In the genomic region with DNA sequence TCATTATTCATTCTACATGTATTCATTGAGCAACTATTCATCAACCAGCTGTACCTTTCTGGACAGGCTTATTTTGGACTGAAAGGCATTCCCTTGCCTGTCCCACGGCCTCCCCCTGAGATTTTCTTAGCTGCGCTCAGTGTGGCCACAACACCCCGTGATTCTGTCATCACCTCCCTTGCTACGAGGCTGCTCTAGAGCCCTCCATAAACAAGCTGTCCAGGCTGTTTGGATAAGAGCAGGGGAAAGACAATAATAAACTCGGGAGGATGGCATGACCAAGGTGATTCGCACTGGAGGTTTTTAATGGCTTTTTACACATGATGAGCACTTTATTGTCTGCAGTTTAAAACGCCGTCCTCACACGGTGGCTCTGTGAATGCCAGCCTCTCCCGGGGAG, we compare ENCODE assay signal across 28 cellular contexts.
A peak's percentile ranks its signal among the peaks of the same experiment; 100 is the strongest.
DNase-seq lines count a peak whose midpoint lies in the region; ATAC-seq and TF ChIP-seq lines count a peak whose summit lies in the region.
"Had no signal": no experiment of that assay in that cellular context is flagged by ENCODE, and none has a peak within 500 bp of the region (broad histone marks: within the 10 kb centered on the region; RNA-seq: fewer than 3 reads in every experiment).

No MANE protein-coding gene starts in this region.

- DNase-seq in Daoy (ENCODE audit: low read depth) (peak; percentile 39), WTC11 (ENCODE audit: low spot score) (no peak), heart right ventricle (no peak), neural progenitor cell (ENCODE audit: low spot score) (no peak), substantia nigra (lab: John Stamatoyannopoulos, UW) (no peak), DMS53 treated with DMSO at 0.1 percent for 48 hours (lab: John Stamatoyannopoulos, UW; ENCODE audit: unreplicated experiment) (no peak)
- DNase-seq: activated CD4-positive, alpha-beta T cell treated with anti-CD3 and anti-CD28 coated beads for 36 hours; activated CD8-positive, alpha-beta T cell treated with anti-CD3 and anti-CD28 coated beads, Interleukin-2, amount 10 ng/mL, durations not matched to agents 7 days and 5 days; amygdala; CD4-positive, alpha-beta T cell; effector CD4-positive, alpha-beta T cell; lower lobe of right lung; MM.1S; mucosa of descending colon; natural killer cell; NCI-H2029; NCI-H524 treated with DMSO at 0.1 percent for 48 hours; PC-9; SHP77 treated with DMSO at 0.1 percent for 48 hours; stimulated activated CD4-positive, alpha-beta T cell treated with anti-CD3 and anti-CD28 coated beads, Interleukin-1b, Interleukin-23, amount 100 ng/mL, for 48 hours had no signal

- H2AFZ ChIP-seq in neural progenitor cell (replicated peaks): no peak overlapping the region
- H2AFZ ChIP-seq: PC-9 had no signal

- H3K4me2 ChIP-seq in neural progenitor cell: peak overlapping the region; percentile 34
- H3K4me2 ChIP-seq: PC-9 had no signal

- H3K4me1 ChIP-seq in heart right ventricle (peaks cover 5 to 73% (median 30%) of the 10 kb centered on the region in 9 donors), neural progenitor cell (peaks cover 30% of the 10 kb centered on the region)
- H3K4me1 ChIP-seq: HAP-1 had no signal

- TF ChIP-seq CTCF in WTC11 (IDR thresholded peaks at IDR 0.05) (no peak), heart right ventricle (IDR thresholded peaks at IDR 0.05) (no peak), neural progenitor cell (IDR thresholded peaks at IDR 0.05) (no peak)

- H3K79me2 ChIP-seq in neural progenitor cell (ENCODE audit: low read depth): peaks cover 100% of the 10 kb centered on the region

- no peak overlapping the region for H3K9ac ChIP-seq in neural progenitor cell

- peaks cover 53% of the 10 kb centered on the region for H4K20me1 ChIP-seq in neural progenitor cell (ENCODE audit: low read depth)

- H3K27me3 Mint-ChIP-seq in WTC11 (ENCODE audit: low read depth): no peaks in the 10 kb centered on the region
- H3K27me3 Mint-ChIP-seq in neural progenitor cell (ENCODE audit: insufficient read depth, low read depth): peaks cover 8% of the 10 kb centered on the region
- H3K27me3 Mint-ChIP-seq: activated CD4-positive, alpha-beta T cell treated with anti-CD3 and anti-CD28 coated beads for 36 hours; stimulated activated naive CD8-positive, alpha-beta T cell treated with anti-CD3 and anti-CD28 coated beads, Interleukin-15, Interleukin-2, amounts not matched to agents 100 ng/mL and 50 ng/mL, for 24 hours had no signal

- H3K9me3 ChIP-seq in heart right ventricle: no peaks in the 10 kb centered on the region
- no peaks in the 10 kb centered on the region for H3K9me3 ChIP-seq in neural progenitor cell (ENCODE audit: low read depth)
- H3K9me3 ChIP-seq: HAP-1, lower lobe of right lung, mucosa of descending colon, thyroid gland had no signal

- no peaks in the 10 kb centered on the region for H3K9me3 Mint-ChIP-seq in WTC11
- no peaks in the 10 kb centered on the region for H3K9me3 Mint-ChIP-seq in neural progenitor cell
- H3K9me3 Mint-ChIP-seq: activated naive CD4-positive, alpha-beta T cell treated with anti-CD3 and anti-CD28 coated beads, Interleukin-2, amount 50 U/mL, for 72 hours; activated T-helper 2 cell treated with anti-CD3 and anti-CD28 coated beads, Interferon-gamma antibody, Interleukin-2, Interleukin-4, amounts not matched to agents 10 μg/mL and 5 μg/mL and 100 μg/mL, durations not matched to agents 14 hours and 24 hours and 36 hours; CD4-positive, alpha-beta T cell; natural killer cell; stimulated activated naive CD8-positive, alpha-beta T cell treated with anti-CD3 and anti-CD28 coated beads, Interleukin-15, Interleukin-2, amounts not matched to agents 100 ng/mL and 50 ng/mL, for 24 hours had no signal

- POLR2A ChIA-PET in WTC11 (lab: Charles Lee): interaction anchor here (1.3 kb wide), 1 partner anchor 138 kb away, joined by 3 read pairs; no protein-coding TSS in a partner anchor

- H3K4me3 Mint-ChIP-seq in WTC11 (no peak overlapping the region), neural progenitor cell (no peak overlapping the region)
- H3K4me3 Mint-ChIP-seq: activated CD4-positive, alpha-beta T cell treated with anti-CD3 and anti-CD28 coated beads for 36 hours; activated CD8-positive, alpha-beta T cell treated with anti-CD3 and anti-CD28 coated beads, Interleukin-2, amount 10 ng/mL, durations not matched to agents 7 days and 5 days; CD4-positive, alpha-beta T cell; natural killer cell; stimulated activated naive CD8-positive, alpha-beta T cell treated with anti-CD3 and anti-CD28 coated beads, Interleukin-15, Interleukin-2, amounts not matched to agents 100 ng/mL and 50 ng/mL, for 24 hours had no signal

- H3K27me3 ChIP-seq in heart right ventricle: no peaks in the 10 kb centered on the region
- H3K27me3 ChIP-seq in neural progenitor cell: no peaks in the 10 kb centered on the region
- H3K27me3 ChIP-seq: thyroid gland had no signal

- H3K27ac ChIP-seq in heart right ventricle (peak overlapping the region in 7 of 10 donors; percentile 25 to 62 (median 41)), neural progenitor cell (no peak overlapping the region), substantia nigra (ENCODE audit: low read depth, low read length, poor library complexity, severe bottlenecking) (no peak overlapping the region)
- H3K27ac ChIP-seq: lower lobe of right lung, PC-9 had no signal

- no peaks in the 10 kb centered on the region for H3K36me3 Mint-ChIP-seq in WTC11
- H3K36me3 Mint-ChIP-seq in neural progenitor cell: peaks cover 2% of the 10 kb centered on the region
- H3K36me3 Mint-ChIP-seq: activated naive CD4-positive, alpha-beta T cell treated with anti-CD3 and anti-CD28 coated beads, Interleukin-2, amount 50 U/mL, for 72 hours; natural killer cell had no signal

- H3F3A ChIP-seq in neural progenitor cell (ENCODE audit: low read depth): peaks cover 3% of the 10 kb centered on the region

- H3K27ac Mint-ChIP-seq in WTC11 (peak overlapping the region; percentile 57; the same call in 1 of the 2 replicates), neural progenitor cell (no peak overlapping the region)
- H3K27ac Mint-ChIP-seq: activated CD4-positive, alpha-beta T cell treated with anti-CD3 and anti-CD28 coated beads for 36 hours; activated CD8-positive, alpha-beta T cell treated with anti-CD3 and anti-CD28 coated beads, Interleukin-2, amount 10 ng/mL, durations not matched to agents 7 days and 5 days; activated naive CD4-positive, alpha-beta T cell treated with anti-CD3 and anti-CD28 coated beads, Interleukin-2, amount 50 U/mL, for 72 hours; activated T-helper 2 cell treated with anti-CD3 and anti-CD28 coated beads, Interferon-gamma antibody, Interleukin-2, Interleukin-4, amounts not matched to agents 10 μg/mL and 5 μg/mL and 100 μg/mL, durations not matched to agents 14 hours and 24 hours and 36 hours; CD4-positive, alpha-beta T cell; natural killer cell; stimulated activated naive CD8-positive, alpha-beta T cell treated with anti-CD3 and anti-CD28 coated beads, Interleukin-15, Interleukin-2, amounts not matched to agents 100 ng/mL and 50 ng/mL, for 24 hours had no signal

- CTCF ChIA-PET in WTC11 (lab: Charles Lee): interaction anchor here (0.7 to 4.9 kb wide), 16 partner anchors 12 to 297 kb away, joined by 3 to 61 read pairs (median 4); partner anchors contain the start of gene ROR1

- no peak overlapping the region for H3K4me3 ChIP-seq in heart right ventricle
- H3K4me3 ChIP-seq in neural progenitor cell: no peak overlapping the region
- H3K4me3 ChIP-seq: GM12878, HAP-1, lower lobe of right lung, mucosa of descending colon, PC-9, thyroid gland had no signal

- H3K36me3 ChIP-seq in heart right ventricle: no peaks in the 10 kb centered on the region
- H3K36me3 ChIP-seq in neural progenitor cell: no peaks in the 10 kb centered on the region
- H3K36me3 ChIP-seq: HAP-1, lower lobe of right lung, thyroid gland had no signal

- H3K4me1 Mint-ChIP-seq in WTC11: peaks cover 95% of the 10 kb centered on the region
- H3K4me1 Mint-ChIP-seq in neural progenitor cell: peaks cover 26% of the 10 kb centered on the region
- H3K4me1 Mint-ChIP-seq: activated CD4-positive, alpha-beta T cell treated with anti-CD3 and anti-CD28 coated beads for 36 hours; natural killer cell had no signal

- intact Hi-C loops in heart right ventricle (cut with DNase I): loop anchor here in 3 of 10 donors (10.0 kb wide), 2 partner anchors 139 to 219 kb away; partner anchors contain the start of gene ROR1 (in 2 of the 3)

- ATAC-seq in WTC11 (no peak), heart right ventricle (peak in 7 of 8 donors; percentile 53 to 75 (median 59)), SK-N-SH treated with all-trans-retinoic acid at 6 μM for 48 hours (no peak), HG03571 (IDR thresholded peaks at IDR 0.05; ENCODE audit: unreplicated experiment) (no peak)
- ATAC-seq: activated CD4-positive, alpha-beta T cell treated with anti-CD3 and anti-CD28 coated beads for 36 hours; activated CD8-positive, alpha-beta T cell treated with anti-CD3 and anti-CD28 coated beads, Interleukin-2, amount 10 ng/mL, durations not matched to agents 7 days and 5 days; activated naive CD4-positive, alpha-beta T cell treated with anti-CD3 and anti-CD28 coated beads, Interleukin-2, amount 50 U/mL, for 72 hours; GM12878; natural killer cell had no signal

- WGBS in heart right ventricle, 2 donors: 49% methylated on average over 10 of the region's 10 CpGs

TF ChIP-seq in SK-N-SH treated with all-trans-retinoic acid at 6 μM for 48 hours, 23 proteins besides CTCF, POLR2A, EP300 and RAD21 (continues in another document):
- no peak for TF ChIP-seq TCF4 (CRISPR knock-in tag; IDR thresholded peaks at IDR 0.05; ENCODE audit: borderline replicate concordance)
- no peak for TF ChIP-seq ARNTL (CRISPR knock-in tag; IDR thresholded peaks at IDR 0.05; ENCODE audit: borderline replicate concordance, low read depth)
- TF ChIP-seq CREB5 (CRISPR knock-in tag; IDR thresholded peaks at IDR 0.05; ENCODE audit: low read depth): no peak
- TF ChIP-seq GLIS3 (CRISPR knock-in tag; IDR thresholded peaks at IDR 0.05): no peak
- TF ChIP-seq BACH2 (CRISPR knock-in tag; IDR thresholded peaks at IDR 0.05; ENCODE audit: borderline replicate concordance): no peak

Comparison
In these comparisons a context has a peak if more than half of its experiments do, and no peak if none do; other contexts are left out.
1. ATAC-seq: peak in heart right ventricle (7 of 8); none in WTC11 (single experiment), SK-N-SH treated with all-trans-retinoic acid at 6 μM for 48 hours (single experiment) and HG03571 (single experiment).
2. H3K27ac ChIP-seq: peak in heart right ventricle (7 of 10); none in neural progenitor cell (single experiment) and substantia nigra (single experiment).